Comparison of ENCODE assay signal across 21 cellular contexts in the genomic region with DNA sequence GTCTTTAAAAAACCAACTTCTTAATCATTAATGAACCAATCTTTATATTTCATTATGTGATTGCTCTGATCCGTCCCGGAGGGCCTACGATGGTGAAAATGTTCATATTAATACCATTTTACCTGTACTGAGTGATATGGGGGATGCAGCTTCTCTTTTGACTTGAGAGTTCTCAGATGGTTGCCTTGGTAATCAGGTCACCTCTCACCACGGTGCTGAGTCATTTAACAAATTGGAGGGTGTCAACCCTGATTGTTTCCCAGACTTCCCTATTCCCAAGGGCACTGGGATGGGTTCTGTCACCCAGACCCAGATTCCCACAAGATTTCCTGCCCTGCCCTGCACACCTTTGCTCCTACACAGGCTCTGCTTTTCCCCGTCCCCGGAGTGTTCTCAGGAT.
"Had no signal": no experiment of that assay in that cellular context is flagged by ENCODE, and none has a peak within 500 bp of the region (broad histone marks: within the 10 kb centered on the region; RNA-seq: fewer than 3 reads in every experiment).

No MANE protein-coding gene starts in this region.

- H3K4me3 Mint-ChIP-seq: activated CD4-positive, alpha-beta T cell treated with anti-CD3 and anti-CD28 coated beads for 36 hours; activated CD8-positive, alpha-beta T cell treated with anti-CD3 and anti-CD28 coated beads for 36 hours; activated naive CD8-positive, alpha-beta T cell treated with anti-CD3 and anti-CD28 coated beads, Interleukin-2, amount 10 ng/mL, durations not matched to agents 7 days and 5 days; activated T-cell treated with anti-CD3 and anti-CD28 coated beads, Interleukin-2, amount 50 U/mL, for 72 hours had no signal

- H3K4me1 ChIP-seq: breast epithelium, colonic mucosa had no signal

- H3K36me3 ChIP-seq: breast epithelium, colonic mucosa, WERI-Rb-1 had no signal

- H3K27me3 ChIP-seq: breast epithelium, colonic mucosa had no signal

- H3K27ac Mint-ChIP-seq: activated CD4-positive, alpha-beta T cell treated with anti-CD3 and anti-CD28 coated beads for 36 hours; activated CD8-positive, alpha-beta T cell treated with anti-CD3 and anti-CD28 coated beads for 36 hours; activated naive CD8-positive, alpha-beta T cell treated with anti-CD3 and anti-CD28 coated beads, Interleukin-2, amount 10 ng/mL, durations not matched to agents 7 days and 5 days; activated T-cell treated with anti-CD3 and anti-CD28 coated beads, Interleukin-2, amount 50 U/mL, for 72 hours; activated T-helper 2 cell treated with anti-CD3 and anti-CD28 coated beads, Interferon-gamma antibody, Interleukin-2, Interleukin-4, amounts not matched to agents 10 μg/mL and 5 μg/mL and 100 μg/mL, durations not matched to agents 14 hours and 24 hours and 36 hours had no signal

- DNase-seq: activated CD4-positive, alpha-beta T cell treated with anti-CD3 and anti-CD28 coated beads for 36 hours; activated CD8-positive, alpha-beta memory T cell treated with anti-CD3 and anti-CD28 coated beads, Interleukin-2, amount 50 U/mL, for 4 hours; activated CD8-positive, alpha-beta T cell treated with anti-CD3 and anti-CD28 coated beads for 36 hours; activated gamma-delta T cell treated with Interleukin-2 at 50 U/mL for 16 hours; activated naive CD4-positive, alpha-beta T cell treated with anti-CD3 and anti-CD28 coated beads, Interleukin-2, amount 50 U/mL, for 16 hours; activated naive CD8-positive, alpha-beta T cell treated with anti-CD3 and anti-CD28 coated beads, Interleukin-2, amount 10 ng/mL, durations not matched to agents 7 days and 5 days; activated T-cell treated with anti-CD3 and anti-CD28 coated beads, Interleukin-2, amount 50 U/mL, for 72 hours; aorta; colonic mucosa; Kasumi-1; KBM-7; NCI-H1048; NCI-H2029; NCI-H2107; NCI-H2227 treated with DMSO at 0.1 percent for 48 hours; NCI-H526; SIG-M5; T-helper 1 cell; WERI-Rb-1 had no signal

- H3K9me3 ChIP-seq: breast epithelium, colonic mucosa had no signal

- H3K4me3 ChIP-seq: breast epithelium, colonic mucosa had no signal

- H3K27ac ChIP-seq: breast epithelium, colonic mucosa, WERI-Rb-1 had no signal

- H3K4me1 Mint-ChIP-seq: activated CD4-positive, alpha-beta T cell treated with anti-CD3 and anti-CD28 coated beads for 36 hours; activated naive CD8-positive, alpha-beta T cell treated with anti-CD3 and anti-CD28 coated beads, Interleukin-2, amount 10 ng/mL, durations not matched to agents 7 days and 5 days had no signal

- ATAC-seq: activated CD4-positive, alpha-beta T cell treated with anti-CD3 and anti-CD28 coated beads for 36 hours; activated CD8-positive, alpha-beta T cell treated with anti-CD3 and anti-CD28 coated beads for 36 hours; activated T-cell treated with anti-CD3 and anti-CD28 coated beads, Interleukin-2, amount 50 U/mL, for 72 hours had no signal

- H3K9me3 Mint-ChIP-seq: activated CD8-positive, alpha-beta T cell treated with anti-CD3 and anti-CD28 coated beads for 36 hours; activated naive CD8-positive, alpha-beta T cell treated with anti-CD3 and anti-CD28 coated beads, Interleukin-2, amount 10 ng/mL, durations not matched to agents 7 days and 5 days; activated T-cell treated with anti-CD3 and anti-CD28 coated beads, Interleukin-2, amount 50 U/mL, for 72 hours; activated T-helper 2 cell treated with anti-CD3 and anti-CD28 coated beads, Interferon-gamma antibody, Interleukin-2, Interleukin-4, amounts not matched to agents 10 μg/mL and 5 μg/mL and 100 μg/mL, durations not matched to agents 14 hours and 24 hours and 36 hours had no signal

- H3K36me3 Mint-ChIP-seq: activated naive CD8-positive, alpha-beta T cell treated with anti-CD3 and anti-CD28 coated beads, Interleukin-2, amount 10 ng/mL, durations not matched to agents 7 days and 5 days had no signal
